Comparison of ENCODE assay signal across 2 cellular contexts in the genomic region with DNA sequence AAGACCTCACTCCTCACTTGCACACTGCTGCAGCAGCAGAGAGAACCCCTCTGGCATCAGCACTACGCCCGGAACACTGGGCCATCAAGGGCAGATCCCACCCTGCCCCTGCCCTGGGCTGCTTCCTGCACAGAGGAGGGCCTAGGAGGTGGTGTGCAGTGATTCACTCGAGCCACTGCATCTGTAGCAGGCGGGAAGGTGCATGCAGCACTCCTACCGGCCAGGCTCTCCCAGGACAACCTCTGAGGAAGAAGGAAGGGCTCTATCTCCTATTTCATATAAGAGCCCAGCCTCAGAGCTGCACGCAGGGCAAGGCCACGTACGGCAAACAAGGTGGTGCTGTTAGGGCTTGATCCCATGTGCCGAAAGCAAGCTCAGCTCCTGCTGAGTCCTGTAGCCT.
TF ChIP-seq lines count a peak whose summit lies in the region.

No MANE protein-coding gene starts in this region.

TF ChIP-seq in K562, 482 proteins besides CTCF, POLR2A, EP300 and RAD21:
- TF ChIP-seq BHLHE40 (IDR thresholded peaks at IDR 0.05; ENCODE audit: low read length) = no peak
- 0 out of 2 replicates have a peak, but pooled peaks have one; percentile 16 for TF ChIP-seq RBFOX2 (IDR thresholded peaks at IDR 0.05; ENCODE audit: low read depth, low read length)
- TF ChIP-seq, protein P1, sequence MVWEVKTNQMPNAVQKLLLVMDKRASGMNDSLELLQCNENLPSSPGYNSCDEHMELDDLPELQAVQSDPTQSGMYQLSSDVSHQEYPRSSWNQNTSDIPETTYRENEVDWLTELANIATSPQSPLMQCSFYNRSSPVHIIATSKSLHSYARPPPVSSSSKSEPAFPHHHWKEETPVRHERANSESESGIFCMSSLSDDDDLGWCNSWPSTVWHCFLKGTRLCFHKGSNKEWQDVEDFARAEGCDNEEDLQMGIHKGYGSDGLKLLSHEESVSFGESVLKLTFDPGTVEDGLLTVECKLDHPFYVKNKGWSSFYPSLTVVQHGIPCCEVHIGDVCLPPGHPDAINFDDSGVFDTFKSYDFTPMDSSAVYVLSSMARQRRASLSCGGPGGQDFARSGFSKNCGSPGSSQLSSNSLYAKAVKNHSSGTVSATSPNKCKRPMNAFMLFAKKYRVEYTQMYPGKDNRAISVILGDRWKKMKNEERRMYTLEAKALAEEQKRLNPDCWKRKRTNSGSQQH (CRISPR knock-in tag; IDR thresholded peaks at IDR 0.05) = no peak
- TF ChIP-seq ZBTB7A (IDR thresholded peaks at IDR 0.05; ENCODE audit: borderline replicate concordance, control insufficient read depth, low read depth, low read length) = no peak

TF ChIP-seq in HepG2, 621 proteins besides CTCF, POLR2A, EP300 and RAD21:
- peak; percentile 48 for TF ChIP-seq AGO2 (optimal IDR thresholded peaks at IDR 0.05; ENCODE audit: low read depth, low read length)
- TF ChIP-seq, protein P2, sequence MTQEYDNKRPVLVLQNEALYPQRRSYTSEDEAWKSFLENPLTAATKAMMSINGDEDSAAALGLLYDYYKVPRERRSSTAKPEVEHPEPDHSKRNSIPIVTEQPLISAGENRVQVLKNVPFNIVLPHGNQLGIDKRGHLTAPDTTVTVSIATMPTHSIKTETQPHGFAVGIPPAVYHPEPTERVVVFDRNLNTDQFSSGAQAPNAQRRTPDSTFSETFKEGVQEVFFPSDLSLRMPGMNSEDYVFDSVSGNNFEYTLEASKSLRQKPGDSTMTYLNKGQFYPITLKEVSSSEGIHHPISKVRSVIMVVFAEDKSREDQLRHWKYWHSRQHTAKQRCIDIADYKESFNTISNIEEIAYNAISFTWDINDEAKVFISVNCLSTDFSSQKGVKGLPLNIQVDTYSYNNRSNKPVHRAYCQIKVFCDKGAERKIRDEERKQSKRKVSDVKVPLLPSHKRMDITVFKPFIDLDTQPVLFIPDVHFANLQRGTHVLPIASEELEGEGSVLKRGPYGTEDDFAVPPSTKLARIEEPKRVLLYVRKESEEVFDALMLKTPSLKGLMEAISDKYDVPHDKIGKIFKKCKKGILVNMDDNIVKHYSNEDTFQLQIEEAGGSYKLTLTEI (CRISPR knock-in tag; conservative IDR thresholded peaks at IDR 0.05) = no peak
